Comparison of ENCODE assay signal across 27 cellular contexts in genomic region chr1:78792756-78793155, GRCh38.
"Had no signal": no experiment of that assay in that cellular context is flagged by ENCODE, and none has a peak within 500 bp of the region (broad histone marks: within the 10 kb centered on the region; RNA-seq: fewer than 3 reads in every experiment).

No MANE protein-coding gene starts in this region.

- H3K27ac ChIP-seq: ascending aorta, esophagus muscularis mucosa, gastroesophageal sphincter, hepatocyte, right atrium auricular region, thoracic aorta, WERI-Rb-1 had no signal

- H3K9me3 Mint-ChIP-seq: stimulated activated naive CD8-positive, alpha-beta T cell treated with anti-CD3 and anti-CD28 coated beads, Interleukin-15, Interleukin-2, amounts not matched to agents 100 ng/mL and 50 ng/mL, for 24 hours had no signal

- H3K36me3 ChIP-seq: ascending aorta, esophagus muscularis mucosa, gastroesophageal sphincter, right atrium auricular region, thoracic aorta, WERI-Rb-1 had no signal

- H3K79me2 ChIP-seq: hepatocyte had no signal

- FAIRE-seq: TTC549, urothelium cell line had no signal

- H3K27me3 ChIP-seq: ascending aorta, esophagus muscularis mucosa, gastroesophageal sphincter, hepatocyte, right atrium auricular region had no signal

- H2AFZ ChIP-seq: hepatocyte had no signal

- ATAC-seq: activated CD4-positive, CD25-positive, alpha-beta regulatory T cell treated with anti-CD3 and anti-CD28 coated beads, Interleukin-2, amount 50 U/mL, for 24 hours; gastroesophageal sphincter; left cardiac atrium; left ventricle myocardium superior; mucosa of descending colon; natural killer cell treated with Interleukin-12 subunit alpha and Interleukin-12 subunit beta and Interleukin-15 and Interleukin-18, amount 100 ng/mL, for 72 hours; stimulated activated effector memory CD8-positive, alpha-beta T cell treated with anti-CD3 and anti-CD28 coated beads, Interleukin-12 subunit alpha, Interleukin-12 subunit beta, amount 100 ng/mL, for 72 hours had no signal

- H3K4me3 Mint-ChIP-seq: activated naive CD8-positive, alpha-beta T cell; dendritic cell treated with granulocyte-macrophage colony-stimulating factor and Interleukin-4, amounts not matched to agents 40 ng/mL and 50 ng/mL, for 4 days; natural killer cell treated with Interleukin-12 subunit alpha and Interleukin-12 subunit beta and Interleukin-15 and Interleukin-18, amount 100 ng/mL, for 72 hours; stimulated activated effector memory CD8-positive, alpha-beta T cell treated with anti-CD3 and anti-CD28 coated beads, Interleukin-12 subunit alpha, Interleukin-12 subunit beta, amount 100 ng/mL, for 72 hours; stimulated activated naive CD8-positive, alpha-beta T cell treated with anti-CD3 and anti-CD28 coated beads, Interleukin-15, Interleukin-2, amounts not matched to agents 100 ng/mL and 50 ng/mL, for 24 hours had no signal

- H3K9me3 ChIP-seq: ascending aorta, mucosa of descending colon, right atrium auricular region, thoracic aorta had no signal

- H3K36me3 Mint-ChIP-seq: activated naive CD8-positive, alpha-beta T cell; natural killer cell treated with Interleukin-12 subunit alpha and Interleukin-12 subunit beta and Interleukin-15 and Interleukin-18, amount 100 ng/mL, for 72 hours; stimulated activated effector memory CD8-positive, alpha-beta T cell treated with anti-CD3 and anti-CD28 coated beads, Interleukin-12 subunit alpha, Interleukin-12 subunit beta, amount 100 ng/mL, for 72 hours had no signal

- H3K27ac Mint-ChIP-seq: activated naive CD8-positive, alpha-beta T cell; dendritic cell treated with granulocyte-macrophage colony-stimulating factor and Interleukin-4, amounts not matched to agents 40 ng/mL and 50 ng/mL, for 4 days; natural killer cell treated with Interleukin-12 subunit alpha and Interleukin-12 subunit beta and Interleukin-15 and Interleukin-18, amount 100 ng/mL, for 72 hours; stimulated activated effector memory CD8-positive, alpha-beta T cell treated with anti-CD3 and anti-CD28 coated beads, Interleukin-12 subunit alpha, Interleukin-12 subunit beta, amount 100 ng/mL, for 72 hours; stimulated activated naive CD8-positive, alpha-beta T cell treated with anti-CD3 and anti-CD28 coated beads, Interleukin-15, Interleukin-2, amounts not matched to agents 100 ng/mL and 50 ng/mL, for 24 hours had no signal

- DNase-seq: activated CD4-positive, alpha-beta T cell treated with anti-CD3 and anti-CD28 coated beads for 48 hours; activated CD4-positive, alpha-beta T cell treated with anti-CD3 and anti-CD28 coated beads, Interleukin-2, amount 50 U/mL, for 48 hours; activated CD8-positive, alpha-beta memory T cell treated with anti-CD3 and anti-CD28 coated beads for 24 hours; activated effector memory CD4-positive, alpha-beta T cell treated with Interleukin-2 at 50 U/mL for 16 hours; activated naive CD4-positive, alpha-beta T cell treated with Interleukin-2 at 50 U/mL for 16 hours; caudate nucleus; islet precursor cell; left cardiac atrium; left ventricle myocardium superior; mucosa of descending colon; stimulated activated CD4-positive, alpha-beta T cell treated with anti-CD3 and anti-CD28 coated beads, Interleukin-4, amount 100 ng/mL, for 24 hours; trophoblast cell; WERI-Rb-1 had no signal

- H3K4me2 ChIP-seq: hepatocyte had no signal

- H3K4me1 ChIP-seq: ascending aorta, esophagus muscularis mucosa, gastroesophageal sphincter, right atrium auricular region had no signal

- H3K4me3 ChIP-seq: ascending aorta, esophagus muscularis mucosa, gastroesophageal sphincter, hepatocyte, mucosa of descending colon, right atrium auricular region, thoracic aorta had no signal

- H3K27me3 Mint-ChIP-seq: dendritic cell treated with granulocyte-macrophage colony-stimulating factor and Interleukin-4, amounts not matched to agents 40 ng/mL and 50 ng/mL, for 4 days; natural killer cell treated with Interleukin-12 subunit alpha and Interleukin-12 subunit beta and Interleukin-15 and Interleukin-18, amount 100 ng/mL, for 72 hours; stimulated activated naive CD8-positive, alpha-beta T cell treated with anti-CD3 and anti-CD28 coated beads, Interleukin-15, Interleukin-2, amounts not matched to agents 100 ng/mL and 50 ng/mL, for 24 hours had no signal

- H3K4me1 Mint-ChIP-seq: stimulated activated effector memory CD8-positive, alpha-beta T cell treated with anti-CD3 and anti-CD28 coated beads, Interleukin-12 subunit alpha, Interleukin-12 subunit beta, amount 100 ng/mL, for 72 hours had no signal
